In the genomic region with DNA sequence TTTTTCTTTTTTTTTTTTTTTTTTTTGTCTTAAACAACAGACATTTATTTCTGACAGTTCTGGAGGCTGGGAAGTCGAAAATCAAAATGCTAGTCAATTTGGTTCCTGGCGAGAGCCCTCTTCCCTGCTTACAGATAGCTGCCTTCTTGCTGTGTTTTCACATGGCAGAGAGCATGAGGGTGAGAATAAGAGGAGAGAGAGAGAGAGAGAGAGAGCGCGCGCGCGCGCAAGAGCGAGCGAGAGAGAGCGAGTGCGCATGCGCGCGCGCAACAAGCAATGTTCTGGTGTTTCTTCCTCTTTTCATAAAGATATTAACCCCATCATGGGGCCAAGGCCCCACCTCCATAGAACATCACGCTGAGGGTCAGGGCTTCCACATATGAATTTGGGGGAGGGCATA, we compare ENCODE assay signal across 28 cellular contexts. TPM values are rescaled to one million over a fixed set of nuclear protein-coding genes. Genes with fewer than 3 reads are reported as not detected.
"Had no signal": no experiment of that assay in that cellular context is flagged by ENCODE, and none has a peak within 500 bp of the region (broad histone marks: within the 10 kb centered on the region; RNA-seq: fewer than 3 reads in every experiment).

No MANE protein-coding gene starts in this region.

- H3K36me3 ChIP-seq: colonic mucosa, gastrocnemius medialis, right lobe of liver, suprapubic skin, transverse colon, upper lobe of right lung, uterus had no signal

- H3K9ac ChIP-seq: parathyroid adenoma had no signal

- H3K27ac Mint-ChIP-seq: dendritic cell treated with granulocyte-macrophage colony-stimulating factor and Interleukin-4, amounts not matched to agents 40 ng/mL and 50 ng/mL, for 4 days; endodermal cell; naive thymus-derived CD8-positive, alpha-beta T cell; nephron progenitor cell; progenitor cell of endocrine pancreas; stimulated activated naive B cell treated with anti-CD40 and anti-IgM and Interleukin-4, amounts not matched to agents 10 μg/mL and 1 μg/mL and 100 μg/mL, for 72 hours; stimulated activated naive CD8-positive, alpha-beta T cell treated with anti-CD3 and anti-CD28 coated beads, Interleukin-15, amount 100 ng/mL, for 72 hours had no signal

- H3K36me3 Mint-ChIP-seq: naive thymus-derived CD8-positive, alpha-beta T cell had no signal

- H3K4me2 ChIP-seq: hepatocyte had no signal

- H3K9me3 Mint-ChIP-seq: dendritic cell treated with granulocyte-macrophage colony-stimulating factor and Interleukin-4, amounts not matched to agents 40 ng/mL and 50 ng/mL, for 4 days; naive thymus-derived CD8-positive, alpha-beta T cell; stimulated activated naive B cell treated with anti-CD40 and anti-IgM and Interleukin-4, amounts not matched to agents 10 μg/mL and 1 μg/mL and 100 μg/mL, for 72 hours; stimulated activated naive CD8-positive, alpha-beta T cell treated with anti-CD3 and anti-CD28 coated beads, Interleukin-15, amount 100 ng/mL, for 72 hours had no signal

- H3K4me1 Mint-ChIP-seq: stimulated activated naive CD8-positive, alpha-beta T cell treated with anti-CD3 and anti-CD28 coated beads, Interleukin-15, amount 100 ng/mL, for 72 hours had no signal

- H3K27me3 ChIP-seq: colonic mucosa, gastrocnemius medialis, heart left ventricle, hepatocyte, right lobe of liver, suprapubic skin, upper lobe of right lung, uterus had no signal

- H3K4me3 ChIP-seq: colonic mucosa, gastrocnemius medialis, heart left ventricle, hepatocyte, right lobe of liver, suprapubic skin, transverse colon, upper lobe of right lung, uterus had no signal

- ATAC-seq: esophagus mucosa; gastrocnemius medialis; heart left ventricle; left lobe of liver; naive thymus-derived CD8-positive, alpha-beta T cell; right lobe of liver; stimulated activated naive B cell treated with anti-CD40 and anti-IgM and Interleukin-4, amounts not matched to agents 10 μg/mL and 1 μg/mL and 100 μg/mL, for 72 hours; stimulated activated naive CD8-positive, alpha-beta T cell treated with anti-CD3 and anti-CD28 coated beads, Interleukin-15, amount 100 ng/mL, for 72 hours; upper lobe of right lung had no signal

- H3K27me3 Mint-ChIP-seq: progenitor cell of endocrine pancreas; stimulated activated naive B cell treated with anti-CD40 and anti-IgM and Interleukin-4, amounts not matched to agents 10 μg/mL and 1 μg/mL and 100 μg/mL, for 72 hours; stimulated activated naive CD8-positive, alpha-beta T cell treated with anti-CD3 and anti-CD28 coated beads, Interleukin-15, amount 100 ng/mL, for 72 hours had no signal

- DNase-seq: colonic mucosa; effector CD8-positive, alpha-beta T cell; endodermal cell; foreskin fibroblast; gastrocnemius medialis; heart left ventricle; kidney; mesendoderm; naive thymus-derived CD8-positive, alpha-beta T cell; nephron progenitor cell; occipital lobe; right lobe of liver; small intestine; stimulated activated CD4-positive, alpha-beta T cell treated with anti-CD3 and anti-CD28 coated beads, Interleukin-15, amount 100 ng/mL, for 24 hours; stimulated activated CD4-positive, alpha-beta T cell treated with anti-CD3 and anti-CD28 coated beads, Interleukin-2, amount 100 ng/mL, for 48 hours; stimulated activated naive B cell treated with anti-CD40 and anti-IgM and Interleukin-4, amounts not matched to agents 10 μg/mL and 1 μg/mL and 100 μg/mL, for 72 hours; stimulated activated naive CD8-positive, alpha-beta T cell treated with anti-CD3 and anti-CD28 coated beads, Interleukin-15, amount 100 ng/mL, for 72 hours; transverse colon; upper lobe of right lung; uterus had no signal

- H3K4me3 Mint-ChIP-seq: dendritic cell treated with granulocyte-macrophage colony-stimulating factor and Interleukin-4, amounts not matched to agents 40 ng/mL and 50 ng/mL, for 4 days; endodermal cell; naive thymus-derived CD8-positive, alpha-beta T cell; nephron progenitor cell; stimulated activated naive B cell treated with anti-CD40 and anti-IgM and Interleukin-4, amounts not matched to agents 10 μg/mL and 1 μg/mL and 100 μg/mL, for 72 hours; stimulated activated naive CD8-positive, alpha-beta T cell treated with anti-CD3 and anti-CD28 coated beads, Interleukin-15, amount 100 ng/mL, for 72 hours had no signal

- H3K9me3 ChIP-seq: colonic mucosa, gastrocnemius medialis, heart left ventricle, right lobe of liver, suprapubic skin, transverse colon, upper lobe of right lung, uterus had no signal

- H3K27ac ChIP-seq: colonic mucosa, epithelial cell of prostate, gastrocnemius medialis, heart left ventricle, hepatocyte, parathyroid adenoma, right lobe of liver, suprapubic skin, transverse colon, upper lobe of right lung, uterus had no signal

- H3K4me1 ChIP-seq: parathyroid adenoma, right lobe of liver, suprapubic skin had no signal

- H2AFZ ChIP-seq: hepatocyte, parathyroid adenoma had no signal

RNA-seq across cellular contexts. Expression of a gene that starts 20.9 kb away (rescaled TPM):
- polyA plus RNA-seq: naive thymus-derived CD8-positive, alpha-beta T cell had no signal
